ENCODE assay signal across 32 cellular contexts in genomic region chr1:58365328-58365727, GRCh38.
"Had no signal": no experiment of that assay in that cellular context is flagged by ENCODE, and none has a peak within 500 bp of the region (broad histone marks: within the 10 kb centered on the region; RNA-seq: fewer than 3 reads in every experiment).

No MANE protein-coding gene starts in this region.

- H3K4me1 ChIP-seq: body of pancreas, colonic mucosa, esophagus squamous epithelium had no signal

- ATAC-seq: activated T-cell treated with anti-CD3 and anti-CD28 coated beads, Interleukin-2, amount 50 U/mL, for 72 hours; body of pancreas; T-helper 17 cell; WTC11 had no signal

- H3K27ac ChIP-seq: body of pancreas, cardiac muscle cell, colonic mucosa, epithelial cell of prostate, esophagus squamous epithelium, VCaP had no signal

- FAIRE-seq: endometrium, endothelial cell of umbilical vein, TTC549 had no signal

- H3K36me3 ChIP-seq: cardiac muscle cell, colonic mucosa, esophagus squamous epithelium had no signal

- H3K4me3 ChIP-seq: body of pancreas, cardiac muscle cell, colonic mucosa, esophagus squamous epithelium had no signal

- H3K27me3 ChIP-seq: body of pancreas, cardiac muscle cell, colonic mucosa, esophagus squamous epithelium had no signal

- DNase-seq: activated CD4-positive, alpha-beta memory T cell treated with anti-CD3 and anti-CD28 coated beads, Interleukin-2, amount 10 ng/mL, durations not matched to agents 7 days and 5 days; activated CD4-positive, alpha-beta T cell treated with anti-CD3 and anti-CD28 coated beads for 1 hour; activated CD4-positive, alpha-beta T cell treated with anti-CD3 and anti-CD28 coated beads for 4 hours; activated CD4-positive, alpha-beta T cell treated with anti-CD3 and anti-CD28 coated beads, Interleukin-2, amount 10 ng/mL, durations not matched to agents 7 days and 5 days; activated CD4-positive, alpha-beta T cell treated with anti-CD3 and anti-CD28 coated beads, Interleukin-2, amount 50 U/mL, for 4 hours; activated CD8-positive, alpha-beta memory T cell treated with anti-CD3 and anti-CD28 coated beads, Interleukin-2, amount 50 U/mL, for 48 hours; activated gamma-delta T cell; activated naive CD4-positive, alpha-beta T cell treated with anti-CD3 and anti-CD28 coated beads, Interleukin-2, amount 50 U/mL, for 16 hours; activated naive CD4-positive, alpha-beta T cell treated with Interleukin-2 at 50 U/mL for 16 hours; activated T-cell treated with anti-CD3 and anti-CD28 coated beads for 4 hours; activated T-cell treated with anti-CD3 and anti-CD28 coated beads, Interleukin-2, amount 50 U/mL, for 24 hours; activated T-cell treated with anti-CD3 and anti-CD28 coated beads, Interleukin-2, amount 50 U/mL, for 72 hours; amniotic stem cell; aorta; body of pancreas; central memory CD4-positive, alpha-beta T cell; cerebellar nuclear complex; colonic mucosa; effector CD8-positive, alpha-beta T cell; esophagus squamous epithelium; foreskin melanocyte; head of caudate nucleus; hippocampal formation; T-helper 17 cell; T1000 had no signal

- H3K9me3 ChIP-seq: body of pancreas, colonic mucosa, esophagus squamous epithelium had no signal
